Comparison of ENCODE assay signal across 19 cellular contexts in the genomic region with DNA sequence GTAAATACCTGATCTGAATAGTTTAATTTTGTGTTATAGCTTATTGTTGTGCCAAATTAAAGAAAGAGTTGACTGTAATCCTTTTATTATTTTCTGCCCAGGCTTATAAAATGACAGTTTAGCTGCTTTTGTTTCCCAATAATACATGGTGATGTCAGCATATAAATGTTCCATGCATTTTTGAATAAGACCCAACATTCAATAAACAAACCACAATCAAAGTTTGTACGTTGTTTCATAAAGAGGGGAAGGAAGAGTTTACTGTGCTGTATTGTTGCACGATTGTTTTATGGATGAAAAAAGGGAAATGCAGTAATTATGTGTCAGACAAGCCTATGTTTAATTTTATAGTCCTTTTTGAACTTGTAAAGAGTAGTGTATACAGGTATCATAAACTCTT.
"Had no signal": no experiment of that assay in that cellular context is flagged by ENCODE, and none has a peak within 500 bp of the region (broad histone marks: within the 10 kb centered on the region; RNA-seq: fewer than 3 reads in every experiment).

No MANE protein-coding gene starts in this region.

- H3K4me3 Mint-ChIP-seq: activated CD8-positive, alpha-beta T cell treated with anti-CD3 and anti-CD28 coated beads, Interleukin-2, amount 10 ng/mL, durations not matched to agents 7 days and 5 days; activated naive CD4-positive, alpha-beta T cell treated with anti-CD3 and anti-CD28 coated beads, Interleukin-2, amount 50 U/mL, for 24 hours; dendritic cell treated with granulocyte-macrophage colony-stimulating factor and Interleukin-4, amounts not matched to agents 40 ng/mL and 50 ng/mL, for 4 days; naive thymus-derived CD8-positive, alpha-beta T cell had no signal

- H3K36me3 Mint-ChIP-seq: activated naive CD4-positive, alpha-beta T cell treated with anti-CD3 and anti-CD28 coated beads, Interleukin-2, amount 50 U/mL, for 24 hours; naive thymus-derived CD8-positive, alpha-beta T cell had no signal

- H3K4me1 Mint-ChIP-seq: activated naive CD4-positive, alpha-beta T cell treated with anti-CD3 and anti-CD28 coated beads, Interleukin-2, amount 50 U/mL, for 24 hours; naive thymus-derived CD8-positive, alpha-beta T cell had no signal

- H3K27me3 ChIP-seq: ascending aorta, cardiac muscle cell, sigmoid colon, spleen, upper lobe of left lung had no signal

- H3K9me3 Mint-ChIP-seq: dendritic cell treated with granulocyte-macrophage colony-stimulating factor and Interleukin-4, amounts not matched to agents 40 ng/mL and 50 ng/mL, for 4 days; naive thymus-derived CD8-positive, alpha-beta T cell had no signal

- DNase-seq: activated CD4-positive, alpha-beta T cell treated with anti-CD3 and anti-CD28 coated beads for 1 hour; activated CD4-positive, alpha-beta T cell treated with anti-CD3 and anti-CD28 coated beads, Interleukin-2, amount 50 U/mL, for 1 hour; activated CD8-positive, alpha-beta T cell treated with anti-CD3 and anti-CD28 coated beads, Interleukin-2, amount 10 ng/mL, durations not matched to agents 7 days and 5 days; activated gamma-delta T cell treated with Interleukin-2 at 50 U/mL for 16 hours; activated T-cell treated with anti-CD3 and anti-CD28 coated beads, Interleukin-2, amount 50 U/mL, for 1 hour; effector CD4-positive, alpha-beta T cell; kidney; naive thymus-derived CD8-positive, alpha-beta T cell; retina; sigmoid colon; spleen; stimulated activated CD4-positive, alpha-beta T cell treated with anti-CD3 and anti-CD28 coated beads, Interleukin-4, amount 100 ng/mL, for 4 hours; stimulated activated naive CD8-positive, alpha-beta T cell treated with anti-CD3 and anti-CD28 coated beads, Interleukin-15, Interleukin-2, amounts not matched to agents 100 U/mL and 50 U/mL, for 24 hours; T-helper 9 cell; upper lobe of left lung had no signal

- H3K27ac Mint-ChIP-seq: activated CD8-positive, alpha-beta T cell treated with anti-CD3 and anti-CD28 coated beads, Interleukin-2, amount 10 ng/mL, durations not matched to agents 7 days and 5 days; activated naive CD4-positive, alpha-beta T cell treated with anti-CD3 and anti-CD28 coated beads, Interleukin-2, amount 50 U/mL, for 24 hours; dendritic cell treated with granulocyte-macrophage colony-stimulating factor and Interleukin-4, amounts not matched to agents 40 ng/mL and 50 ng/mL, for 4 days; naive thymus-derived CD8-positive, alpha-beta T cell had no signal

- H3K36me3 ChIP-seq: ascending aorta, cardiac muscle cell, sigmoid colon, spleen, upper lobe of left lung had no signal

- H3K4me3 ChIP-seq: ascending aorta, cardiac muscle cell, sigmoid colon, spleen, upper lobe of left lung had no signal

- H3K9me3 ChIP-seq: ascending aorta, sigmoid colon, spleen, upper lobe of left lung had no signal

- H3K4me1 ChIP-seq: ascending aorta, spleen, upper lobe of left lung had no signal

- FAIRE-seq: kidney had no signal

- H3K27ac ChIP-seq: ascending aorta, cardiac muscle cell, sigmoid colon, spleen, upper lobe of left lung had no signal

- H3K27me3 Mint-ChIP-seq: activated naive CD4-positive, alpha-beta T cell treated with anti-CD3 and anti-CD28 coated beads, Interleukin-2, amount 50 U/mL, for 24 hours; dendritic cell treated with granulocyte-macrophage colony-stimulating factor and Interleukin-4, amounts not matched to agents 40 ng/mL and 50 ng/mL, for 4 days had no signal
